ENCODE assay signal across 15 cellular contexts in the genomic region with DNA sequence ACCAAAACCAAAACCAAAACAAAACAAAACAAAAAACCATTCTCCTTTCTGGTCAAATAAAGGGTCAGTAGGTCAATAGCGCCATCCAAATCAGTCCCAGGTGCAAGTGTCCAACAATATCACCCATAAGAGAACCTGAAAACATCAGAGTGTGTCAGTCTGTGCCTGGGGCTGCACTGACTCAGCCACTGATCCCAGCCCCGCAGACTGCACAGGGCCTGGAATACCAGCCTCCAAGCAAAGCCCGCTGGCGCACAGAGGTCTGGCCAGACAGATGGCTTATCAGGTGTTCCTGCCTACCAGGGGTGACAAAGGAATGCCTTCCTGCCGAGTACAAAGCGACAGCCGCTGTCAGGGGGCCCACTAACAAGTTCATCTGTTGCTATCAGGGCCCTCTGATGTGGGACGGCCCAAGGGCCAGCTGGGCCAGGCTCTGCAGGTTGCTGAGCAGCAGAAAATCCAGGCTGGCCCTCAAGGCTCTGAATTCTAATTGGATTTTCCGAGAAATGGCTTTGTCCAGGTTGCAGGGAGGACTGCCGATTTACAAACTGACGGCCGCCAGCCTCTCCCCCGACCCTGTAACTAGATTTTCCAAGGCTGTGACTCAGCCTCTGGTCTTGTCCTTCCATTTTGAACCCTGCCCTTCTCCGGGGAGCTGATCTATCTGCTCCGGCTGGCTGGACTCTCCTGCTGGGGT. TPM values are rescaled to one million over a fixed set of nuclear protein-coding genes. Genes with fewer than 3 reads are reported as not detected.
A peak's percentile ranks its signal among the peaks of the same experiment; 100 is the strongest.
DNase-seq lines count a peak whose midpoint lies in the region; ATAC-seq and TF ChIP-seq lines count a peak whose summit lies in the region.
"Had no signal": no experiment of that assay in that cellular context is flagged by ENCODE, and none has a peak within 500 bp of the region (broad histone marks: within the 10 kb centered on the region; RNA-seq: fewer than 3 reads in every experiment).

No MANE protein-coding gene starts in this region.

- no peak overlapping the region for H3K27ac ChIP-seq in GM23338 (ENCODE audit: low read depth)
- peak overlapping the region; percentile 89 for H3K27ac ChIP-seq in mesodermal cell (ENCODE audit: low read depth, low read length, severe bottlenecking)

- H3K27me3 Mint-ChIP-seq in GM23338 (ENCODE audit: insufficient read depth, low read depth, poor library complexity), result peaks cover 9% of the 10 kb centered on the region

- no peaks in the 10 kb centered on the region for H3K36me3 ChIP-seq in GM23338 (ENCODE audit: insufficient read depth)
- H3K36me3 ChIP-seq in mesodermal cell (ENCODE audit: control insufficient read depth, insufficient read depth, low read length), result no peaks in the 10 kb centered on the region

- WGBS in mesodermal cell (ENCODE audit: insufficient coverage in 2 of 2), 2 experiments, result 20 to 22% methylated on average over 14 to 15 of the region's 15 CpGs

- H3K9me2 ChIP-seq in GM23338 (ENCODE audit: insufficient read depth), result no peaks in the 10 kb centered on the region

- no peak overlapping the region for H2AFZ ChIP-seq in GM23338

- H3K4me3 ChIP-seq in GM23338 (no peak overlapping the region), mesodermal cell (ENCODE audit: extremely low read depth, insufficient read depth, low read length, poor library complexity, severe bottlenecking) (no peak overlapping the region)

- H3K27me3 ChIP-seq in GM23338 (ENCODE audit: insufficient read depth), result no peaks in the 10 kb centered on the region

- DNase-seq in GM23338 (ENCODE audit: low spot score) (peak; percentile 65), NCI-H82 treated with DMSO at 0.1 percent for 48 hours (lab: John Stamatoyannopoulos, UW; ENCODE audit: unreplicated experiment) (peak; percentile 97), ecto neural progenitor cell (ENCODE audit: low spot score) (peak; percentile 73), GF-D8 (lab: John Stamatoyannopoulos, UW) (no peak), midbrain (lab: John Stamatoyannopoulos, UW) (no peak)
- DNase-seq: activated CD4-positive, alpha-beta T cell treated with anti-CD3 and anti-CD28 coated beads, Interleukin-2, amount 50 U/mL, for 48 hours; NCI-H2227 treated with DMSO at 0.1 percent for 48 hours; nucleus accumbens; stimulated activated CD4-positive, alpha-beta T cell treated with anti-CD3 and anti-CD28 coated beads, Interleukin-4, amount 100 ng/mL, for 1 hour; SW 1271 had no signal

- TF ChIP-seq CTCF in GM23338 (conservative IDR thresholded peaks at IDR 0.05; ENCODE audit: low read depth in 2 of 2), result no peak

- H3K4me2 ChIP-seq in GM23338, result 0 out of 2 replicates have a peak overlapping the region, but pooled peaks have one; percentile 26

- peaks cover 3% of the 10 kb centered on the region for H3K9me3 ChIP-seq in mesodermal cell (ENCODE audit: control insufficient read depth, low read length)

- H3K4me1 ChIP-seq in GM23338 (ENCODE audit: insufficient read depth) (peaks cover 7% of the 10 kb centered on the region), mesodermal cell (ENCODE audit: control insufficient read depth, insufficient read depth, low read length, poor library complexity, severe bottlenecking) (peaks cover 16% of the 10 kb centered on the region)

- H3K79me2 ChIP-seq in GM23338 (replicated peaks; ENCODE audit: insufficient read depth), result no peaks in the 10 kb centered on the region

- H3F3A ChIP-seq in GM23338 (replicated peaks; ENCODE audit: low read depth), result no peaks in the 10 kb centered on the region

- H3K4me3 Mint-ChIP-seq in GM23338, result no peak overlapping the region
- H3K4me3 Mint-ChIP-seq: activated naive CD4-positive, alpha-beta T cell treated with anti-CD3 and anti-CD28 coated beads, Interleukin-2, amount 50 U/mL, for 24 hours; CD14-positive monocyte had no signal

- H4K20me1 ChIP-seq in GM23338 (replicated peaks; ENCODE audit: insufficient read depth), result no peaks in the 10 kb centered on the region

- no peak overlapping the region for H3K27ac Mint-ChIP-seq in GM23338
- H3K27ac Mint-ChIP-seq: activated naive CD4-positive, alpha-beta T cell treated with anti-CD3 and anti-CD28 coated beads, Interleukin-2, amount 50 U/mL, for 24 hours had no signal

- no peaks in the 10 kb centered on the region for H3K9me3 Mint-ChIP-seq in GM23338
- H3K9me3 Mint-ChIP-seq: activated naive CD4-positive, alpha-beta T cell treated with anti-CD3 and anti-CD28 coated beads, Interleukin-2, amount 50 U/mL, for 24 hours had no signal

- ATAC-seq in GM23338, result peak; percentile 89
- no peak for ATAC-seq in HG02884 (IDR thresholded peaks at IDR 0.05; ENCODE audit: unreplicated experiment)
- ATAC-seq in GM18909 (IDR thresholded peaks at IDR 0.05; ENCODE audit: poor library complexity, unreplicated experiment), result no peak

- peaks cover 12% of the 10 kb centered on the region for H3K4me1 Mint-ChIP-seq in GM23338

- H3K36me3 Mint-ChIP-seq in GM23338 (ENCODE audit: low read depth), result no peaks in the 10 kb centered on the region
- H3K36me3 Mint-ChIP-seq: activated naive CD4-positive, alpha-beta T cell treated with anti-CD3 and anti-CD28 coated beads, Interleukin-2, amount 50 U/mL, for 24 hours; CD14-positive monocyte had no signal

TF ChIP-seq in GM23338, 12 proteins besides CTCF, POLR2A, EP300 and RAD21 (continues in another document):
- TF ChIP-seq NANOG (IDR thresholded peaks at IDR 0.05; ENCODE audit: borderline replicate concordance) (no peak), STAT1 (IDR thresholded peaks at IDR 0.05; ENCODE audit: unreplicated experiment) (no peak), ZNF331 (CRISPR knock-in tag; IDR thresholded peaks at IDR 0.05; ENCODE audit: low read depth) (no peak), EZH2 (IDR thresholded peaks at IDR 0.05; ENCODE audit: low read depth, unreplicated experiment) (no peak), ZNF462 (CRISPR knock-in tag; IDR thresholded peaks at IDR 0.05) (no peak)

RNA-seq across cellular contexts. Expression of gene TMEM51, which starts 13.7 kb away (rescaled TPM):
- total RNA-seq in GM23338 (2014; rRNA removed; shearing (Covaris generic)), result 5.2 and 7.9 TPM in 2 replicates
- polyA plus RNA-seq in GM23338 (2016; fragmentation: Nextera tagmentation; extraction: Ambion mirVana), result 4.0 and 4.7 TPM in 2 replicates
- polyA plus RNA-seq in mesodermal cell (2013, experiment 1 of 2), result 10.7 TPM
- 11.4 TPM for polyA plus RNA-seq in mesodermal cell (2013, experiment 2 of 2)

Comparison
In these comparisons a context has a peak if more than half of its experiments do, and no peak if none do; other contexts are left out.
1. DNase-seq: peak in GM23338 (single experiment), NCI-H82 treated with DMSO at 0.1 percent for 48 hours (single experiment) and ecto neural progenitor cell (single experiment); none in GF-D8 (single experiment) and midbrain (single experiment).